ENCODE assay signal across 8 cellular contexts in genomic region chr17:44376124-44376523, GRCh38. TPM values are rescaled to one million over a fixed set of nuclear protein-coding genes. Genes with fewer than 3 reads are reported as not detected.
A peak's percentile ranks its signal among the peaks of the same experiment; 100 is the strongest.
DNase-seq lines count a peak whose midpoint lies in the region; FAIRE-seq and TF ChIP-seq lines count a peak whose summit lies in the region.

No MANE protein-coding gene starts in this region.

- DNase-seq in ELR (ENCODE audit: low read depth) (peak; percentile 39), H1 (ENCODE audit: low read depth in 1 of 2, low spot score in 2 of 2) (peak in 1 of 2 experiments; percentile 87), NCI-H1092 (lab: John Stamatoyannopoulos, UW) (no peak), coronary artery (ENCODE audit: low spot score) (no peak), NCI-H2196 treated with DMSO at 0.1 percent for 48 hours (lab: John Stamatoyannopoulos, UW; ENCODE audit: unreplicated experiment) (no peak), NCI-H146 (lab: John Stamatoyannopoulos, UW) (no peak)

- no peaks in the 10 kb centered on the region for H3K36me3 Mint-ChIP-seq in nephron (ENCODE audit: low read depth)

- peak overlapping the region; percentile 95; the same call in 1 of the 2 replicates for H2BK15ac ChIP-seq in H1 (ENCODE audit: low read length)

- H2AK5ac ChIP-seq in H1 (ENCODE audit: low read depth, low read length) = no peak overlapping the region

- H3K23me2 ChIP-seq in H1 (ENCODE audit: low read depth, low read length) = peaks cover 5% of the 10 kb centered on the region; the same call in 1 of the 2 replicates

- H3K4me1 Mint-ChIP-seq in nephron = peaks cover 4% of the 10 kb centered on the region

- no peak overlapping the region for H4K8ac ChIP-seq in H1 (ENCODE audit: extremely low read depth, insufficient read depth, low read length)

- no peak overlapping the region for H3K27ac Mint-ChIP-seq in nephron

- POLR2A ChIA-PET in H1 (lab: Charles Lee; ENCODE audit: partially characterized antibody) = interaction anchor here (0.6 to 2.7 kb wide), 8 partner anchors 9 to 172 kb away, joined by 3 to 10 read pairs (median 4); partner anchors contain the start of gene FAM171A2

- peak overlapping the region; percentile 32; the same call in 1 of the 2 replicates for H3K18ac ChIP-seq in H1 (ENCODE audit: extremely low read depth, low read length)

- no peak overlapping the region for H2BK20ac ChIP-seq in H1 (ENCODE audit: low read length)

- no peak overlapping the region for H3K4ac ChIP-seq in H1 (replicated peaks; ENCODE audit: insufficient read length, low read depth, low read length)

- no peaks in the 10 kb centered on the region for H3K9me2 ChIP-seq in Loucy (replicated peaks; ENCODE audit: low read depth, low read length)

- H3K27me3 ChIP-seq in Loucy (ENCODE audit: insufficient read depth, low read length, poor library complexity, severe bottlenecking) = no peaks in the 10 kb centered on the region
- no peaks in the 10 kb centered on the region; a peak in 1 of 7 replicates for H3K27me3 ChIP-seq in H1 (replicated peaks in 1 of 4; ENCODE audit: control insufficient read depth in 3 of 4, extremely low read depth in 1 of 4, insufficient read depth in 3 of 4, low read length in 3 of 4)

- no peak overlapping the region for H2AFZ ChIP-seq in Loucy (ENCODE audit: low read length)
- H2AFZ ChIP-seq in H1 (ENCODE audit: low read length) = no peak overlapping the region

- peak; percentile 69 for TF ChIP-seq CTCF in Loucy (conservative IDR thresholded peaks at IDR 0.05; ENCODE audit: low read length)
- TF ChIP-seq CTCF in H1 (IDR thresholded peaks at IDR 0.05; ENCODE audit: control extremely low read depth in 1 of 3, insufficient read depth in 1 of 3, low read depth in 1 of 3, low read length in 3 of 3) = peak; percentile 76 to 81 (median 79)
- TF ChIP-seq CTCF in nephron (IDR thresholded peaks at IDR 0.05; ENCODE audit: unreplicated experiment in 3 of 3) = peak in 2 of 3 experiments; percentile 29 to 48
- TF ChIP-seq CTCF in coronary artery (IDR thresholded peaks at IDR 0.05) = no peak

- FAIRE-seq in H1 (lab: Jason Lieb, UNC) = no peak

- no peak overlapping the region for H3K14ac ChIP-seq in H1 (ENCODE audit: insufficient read length)

- 55% methylated on average over 5 of the region's 5 CpGs; no CpG with 5 or more reads in 1 of the 2 experiments for WGBS in H1 (ENCODE audit: extremely low coverage in 1 of 2, insufficient coverage in 1 of 2, insufficient read length in 1 of 2, insufficient replicate concordance in 2 of 2, low coverage in 1 of 2, low lambda C conversion rate in 2 of 2, missing lambda C conversion rate in 1 of 2), 2 experiments

- H3K4me3 ChIP-seq in Loucy (ENCODE audit: low read length, poor library complexity, severe bottlenecking) (no peak overlapping the region), H1 (ENCODE audit: extremely low read depth in 1 of 4, insufficient read depth in 2 of 4, low read depth in 3 of 4, low read length in 4 of 4) (no peak overlapping the region), coronary artery (no peak overlapping the region)

- no peak overlapping the region for H2BK120ac ChIP-seq in H1 (replicated peaks; ENCODE audit: low read depth, low read length)

- no peak overlapping the region for H3K4me2 ChIP-seq in Loucy (ENCODE audit: low read depth, low read length, poor library complexity, severe bottlenecking)
- H3K4me2 ChIP-seq in H1 (ENCODE audit: insufficient read depth in 1 of 2, low read depth in 2 of 2, low read length in 2 of 2) = peak overlapping the region in 1 of 2 experiments; percentile 55; a peak in 1 of 4 replicates

- H3K79me2 ChIP-seq in Loucy (ENCODE audit: insufficient read depth, low read length) = no peaks in the 10 kb centered on the region
- no peaks in the 10 kb centered on the region for H3K79me2 ChIP-seq in H1 (ENCODE audit: control insufficient read depth in 1 of 2, insufficient read depth in 2 of 2, low read length in 2 of 2)

- peaks cover 22% of the 10 kb centered on the region for H3K27me3 Mint-ChIP-seq in nephron (ENCODE audit: low read depth)

- no peak overlapping the region for H3K56ac ChIP-seq in H1 (replicated peaks; ENCODE audit: insufficient read length, low read depth, low read length)

- no peaks in the 10 kb centered on the region for H3F3A ChIP-seq in Loucy (ENCODE audit: low read depth)

- H3K9me3 ChIP-seq in Loucy (ENCODE audit: insufficient read depth, low read depth, low read length) (no peaks in the 10 kb centered on the region), H1 (ENCODE audit: insufficient read depth in 2 of 2, low read depth in 1 of 2, low read length in 1 of 2) (no peaks in the 10 kb centered on the region)

- peak in 1 of 2 experiments; percentile 33; a peak in 2 of 4 replicates for TF ChIP-seq RAD21 in H1 (IDR thresholded peaks at IDR 0.05 in 1 of 2, conservative IDR thresholded peaks at IDR 0.05 in 1 of 2; ENCODE audit: low read depth in 2 of 2, low read length in 2 of 2)

- H3K4me1 ChIP-seq in Loucy (ENCODE audit: insufficient read depth, low read length, poor library complexity, severe bottlenecking) (no peaks in the 10 kb centered on the region), H1 (replicated peaks in 1 of 4; ENCODE audit: control insufficient read depth in 3 of 4, insufficient read depth in 4 of 4, low read length in 3 of 4) (peaks cover 4 to 20% (median 14%) of the 10 kb centered on the region in 4 experiments; a peak in 6 of 7 replicates)

- CTCF ChIA-PET in H1 (lab: Charles Lee; ENCODE audit: partially characterized antibody) = interaction anchor here (0.6 to 13.8 kb wide), 21 partner anchors 10 to 616 kb away, joined by 3 to 177 read pairs (median 4); partner anchors contain the start of genes FAM171A2 and ITGA2B

- H3K27ac ChIP-seq in H1 (ENCODE audit: low read depth, low read length) (no peak overlapping the region), coronary artery (no peak overlapping the region)

- H4K20me1 ChIP-seq in Loucy (ENCODE audit: insufficient read depth, low read length, poor library complexity, severe bottlenecking) (no peaks in the 10 kb centered on the region), H1 (replicated peaks in 1 of 2; ENCODE audit: control insufficient read depth in 1 of 2, insufficient read depth in 2 of 2, low read length in 2 of 2) (peaks cover 0 to 2% of the 10 kb centered on the region in 2 experiments)

- no peak overlapping the region for H4K5ac ChIP-seq in H1 (ENCODE audit: insufficient read length, low read depth, low read length)

- no peak overlapping the region for H3K23ac ChIP-seq in H1 (ENCODE audit: insufficient read length)

- H3K79me1 ChIP-seq in H1 (ENCODE audit: low read depth, low read length) = no peaks in the 10 kb centered on the region

- no peak overlapping the region for H2BK12ac ChIP-seq in H1 (ENCODE audit: low read depth, low read length)

- no peaks in the 10 kb centered on the region for H3K9me3 Mint-ChIP-seq in nephron

- H3K4me3 Mint-ChIP-seq in nephron = no peak overlapping the region

- no peak overlapping the region for H2BK5ac ChIP-seq in H1 (ENCODE audit: low read depth, low read length)

- H3K9ac ChIP-seq in Loucy (ENCODE audit: low read depth, low read length, poor library complexity, severe bottlenecking) (no peak overlapping the region), H1 (replicated peaks in 1 of 4; ENCODE audit: extremely low read depth in 1 of 4, low read depth in 3 of 4, low read length in 3 of 4) (no peak overlapping the region)

- H3K36me3 ChIP-seq in Loucy (ENCODE audit: insufficient read depth, low read length) (no peaks in the 10 kb centered on the region), H1 (ENCODE audit: control insufficient read depth in 2 of 4, insufficient read depth in 4 of 4, low read length in 3 of 4) (no peaks in the 10 kb centered on the region)

- TF ChIP-seq POLR2A in H1 (IDR thresholded peaks at IDR 0.05; ENCODE audit: control extremely low read depth in 1 of 2, low read depth in 2 of 2, low read length in 2 of 2) = no peak

- no peak for TF ChIP-seq EP300 in H1 (IDR thresholded peaks at IDR 0.05; ENCODE audit: borderline replicate concordance in 1 of 2, low read depth in 2 of 2, low read length in 2 of 2)

- H4K91ac ChIP-seq in H1 (replicated peaks; ENCODE audit: insufficient read length, low read length) = no peak overlapping the region

RNA-seq across cellular contexts. Expression of gene FAM171A2, which starts 12.5 kb away (rescaled TPM):
- 23.9 and 24.1 TPM in 2 replicates for total RNA-seq in H1 (2021; fragmentation: NEBNext Ultra II Directional; extraction: Animal tissue kit (Norgen Biotek cat#: 25700))
- 21.9 and 31.8 TPM in 2 replicates for polyA plus RNA-seq in H1 (2011; rRNA removed)
- polyA plus RNA-seq in H1 (2011; cell fraction: cytosol; rRNA removed) = 21.7 TPM
- 37.0 TPM for polyA plus RNA-seq in H1 (2011; cell fraction: nucleus; rRNA removed)
- 10.4 to 25.0 TPM (median 21.9 TPM) in 4 replicates for polyA plus RNA-seq in H1 (2012, experiment 1 of 2)
- 11.7 TPM for polyA plus RNA-seq in H1 (2012, experiment 2 of 2)
- 15.4 TPM for polyA plus RNA-seq in H1 (2013, experiment 1 of 2)
- polyA plus RNA-seq in H1 (2013, experiment 2 of 2) = 15.9 TPM
- 14.7 and 17.9 TPM in 2 replicates for polyA minus RNA-seq in H1 (2011; rRNA and poly(A)+ RNA removed)
- polyA minus RNA-seq in H1 (2011; cell fraction: cytosol; rRNA and poly(A)+ RNA removed) = 22.5 TPM
- 24.7 TPM for polyA minus RNA-seq in H1 (2011; cell fraction: nucleus; rRNA and poly(A)+ RNA removed)

RNA-seq across cellular contexts. Expression of gene ITGA2B, which starts 13.3 kb away (rescaled TPM):
- 11.3 and 12.3 TPM in 2 replicates for total RNA-seq in H1 (2021; fragmentation: NEBNext Ultra II Directional; extraction: Animal tissue kit (Norgen Biotek cat#: 25700))
- polyA plus RNA-seq in H1 (2011; rRNA removed) = 6.9 and 12.4 TPM in 2 replicates
- 11.4 TPM for polyA plus RNA-seq in H1 (2011; cell fraction: cytosol; rRNA removed)
- polyA plus RNA-seq in H1 (2011; cell fraction: nucleus; rRNA removed) = 59.9 TPM
- 9.1 to 21.1 TPM (median 16.5 TPM) in 4 replicates for polyA plus RNA-seq in H1 (2012, experiment 1 of 2)
- polyA plus RNA-seq in H1 (2012, experiment 2 of 2) = 7.0 TPM
- 8.8 TPM for polyA plus RNA-seq in H1 (2013, experiment 1 of 2)
- polyA plus RNA-seq in H1 (2013, experiment 2 of 2) = 6.7 TPM
- 5.8 and 5.9 TPM in 2 replicates for polyA minus RNA-seq in H1 (2011; rRNA and poly(A)+ RNA removed)
- 6.3 TPM for polyA minus RNA-seq in H1 (2011; cell fraction: cytosol; rRNA and poly(A)+ RNA removed)
- polyA minus RNA-seq in H1 (2011; cell fraction: nucleus; rRNA and poly(A)+ RNA removed) = 16.0 TPM

RNA-seq across cellular contexts. Expression of gene GRN, which starts 31.0 kb away (rescaled TPM):
- total RNA-seq in H1 (2021; fragmentation: NEBNext Ultra II Directional; extraction: Animal tissue kit (Norgen Biotek cat#: 25700)) = 108 and 117 TPM in 2 replicates
- 387 and 526 TPM in 2 replicates for polyA plus RNA-seq in H1 (2011; rRNA removed)
- polyA plus RNA-seq in H1 (2011; cell fraction: cytosol; rRNA removed) = 143 TPM
- polyA plus RNA-seq in H1 (2011; cell fraction: nucleus; rRNA removed) = 360 TPM
- 137 to 183 TPM (median 169 TPM) in 4 replicates for polyA plus RNA-seq in H1 (2012, experiment 1 of 2)
- 165 TPM for polyA plus RNA-seq in H1 (2012, experiment 2 of 2)
- polyA plus RNA-seq in H1 (2013, experiment 1 of 2) = 258 TPM
- polyA plus RNA-seq in H1 (2013, experiment 2 of 2) = 236 TPM
- polyA minus RNA-seq in H1 (2011; rRNA and poly(A)+ RNA removed) = 66.1 and 115 TPM in 2 replicates
- 135 TPM for polyA minus RNA-seq in H1 (2011; cell fraction: cytosol; rRNA and poly(A)+ RNA removed)
- 88.4 TPM for polyA minus RNA-seq in H1 (2011; cell fraction: nucleus; rRNA and poly(A)+ RNA removed)

RNA-seq across cellular contexts. Expression of gene SLC25A39, which starts 51.5 kb away (rescaled TPM):
- 189 and 200 TPM in 2 replicates for total RNA-seq in H1 (2021; fragmentation: NEBNext Ultra II Directional; extraction: Animal tissue kit (Norgen Biotek cat#: 25700))
- polyA plus RNA-seq in H1 (2011; rRNA removed) = 291 and 408 TPM in 2 replicates
- polyA plus RNA-seq in H1 (2011; cell fraction: cytosol; rRNA removed) = 282 TPM
- polyA plus RNA-seq in H1 (2011; cell fraction: nucleus; rRNA removed) = 575 TPM
- polyA plus RNA-seq in H1 (2012, experiment 1 of 2) = 156 to 250 TPM (median 229 TPM) in 4 replicates
- polyA plus RNA-seq in H1 (2012, experiment 2 of 2) = 230 TPM
- 181 TPM for polyA plus RNA-seq in H1 (2013, experiment 1 of 2)
- 173 TPM for polyA plus RNA-seq in H1 (2013, experiment 2 of 2)
- 74.8 and 88.3 TPM in 2 replicates for polyA minus RNA-seq in H1 (2011; rRNA and poly(A)+ RNA removed)
- 85.4 TPM for polyA minus RNA-seq in H1 (2011; cell fraction: cytosol; rRNA and poly(A)+ RNA removed)
- polyA minus RNA-seq in H1 (2011; cell fraction: nucleus; rRNA and poly(A)+ RNA removed) = 119 TPM
